In the genomic region with DNA sequence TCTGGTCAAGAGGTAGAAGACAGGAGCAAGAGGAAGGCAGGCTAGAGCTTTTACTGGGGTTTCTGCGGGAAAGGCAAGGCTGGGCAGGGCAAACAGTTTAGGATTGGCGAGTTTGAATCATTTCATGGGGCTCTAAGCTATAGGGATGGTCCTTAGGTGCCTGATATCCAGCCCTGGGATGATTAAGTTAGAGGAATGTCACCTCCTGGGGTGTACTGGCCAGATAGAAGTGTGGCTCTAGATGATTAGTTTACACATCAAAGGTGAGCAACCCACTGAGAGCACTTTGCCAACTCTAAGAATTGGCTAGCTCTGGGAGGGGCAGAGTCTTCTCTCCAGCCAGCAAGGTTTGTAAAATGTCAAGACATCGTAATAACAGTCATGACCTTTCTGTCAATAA, we compare ENCODE assay signal across 24 cellular contexts. TPM values are rescaled to one million over a fixed set of nuclear protein-coding genes. Genes with fewer than 3 reads are reported as not detected.
DNase-seq lines count a peak whose midpoint lies in the region; ATAC-seq and TF ChIP-seq lines count a peak whose summit lies in the region.
"Had no signal": no experiment of that assay in that cellular context is flagged by ENCODE, and none has a peak within 500 bp of the region (broad histone marks: within the 10 kb centered on the region; RNA-seq: fewer than 3 reads in every experiment).

No MANE protein-coding gene starts in this region.

- no peaks in the 10 kb centered on the region for H3K79me2 ChIP-seq in PC-3 (ENCODE audit: low read length)

- no TSS peak for BruUV-seq in PC-3 (replicated peaks; lab: Mats Ljungman, UMichigan)

- no peak overlapping the region for H3K4me3 ChIP-seq in PC-3 (ENCODE audit: low read length)
- H3K4me3 ChIP-seq in left ventricle myocardium inferior, result no peak overlapping the region
- H3K4me3 ChIP-seq: BLaER1 treated with 17β-estradiol and CSF1 and Interleukin-3, amounts not matched to agents 10 nM and 100 nM; K562; uterus had no signal

- peak overlapping the region; percentile 75 to 76 for H3K27ac Mint-ChIP-seq in activated naive CD4-positive, alpha-beta T cell treated with anti-CD3 and anti-CD28 coated beads, Interleukin-2, amount 50 U/mL, for 72 hours
- H3K27ac Mint-ChIP-seq: naive thymus-derived CD8-positive, alpha-beta T cell had no signal

- DNase-seq in activated naive CD4-positive, alpha-beta T cell treated with anti-CD3 and anti-CD28 coated beads, Interleukin-2, amount 50 U/mL, for 72 hours (ENCODE audit: low spot score in 2 of 2), result no peak
- DNase-seq in activated naive CD4-positive, alpha-beta T cell treated with anti-CD3 and anti-CD28 coated beads, Interleukin-2, amount 50 U/mL, for 16 hours, result no peak
- DNase-seq in PC-3, result no peak
- DNase-seq in glomerular visceral epithelial cell (ENCODE audit: extremely low spot score), result peak; percentile 43
- DNase-seq in OCI-M1 (lab: John Stamatoyannopoulos, UW), result no peak
- DNase-seq in stimulated activated CD4-positive, alpha-beta T cell treated with anti-CD3 and anti-CD28 coated beads, Interleukin-4, amount 100 ng/mL, for 24 hours, result no peak
- no peak for DNase-seq in left ventricle myocardium inferior
- DNase-seq: activated CD4-positive, alpha-beta T cell treated with anti-CD3 and anti-CD28 coated beads, Interleukin-2, amount 50 U/mL, for 4 hours; activated gamma-delta T cell treated with Interleukin-2 at 50 U/mL for 16 hours; aorta; DND-41; glutamatergic neuron; naive thymus-derived CD8-positive, alpha-beta T cell; NCI-H1436; NCI-H774; Right ventricle myocardium superior; small intestine; stimulated activated naive B cell treated with anti-CD40 and anti-IgM and Interleukin-4, amounts not matched to agents 10 μg/mL and 1 μg/mL and 100 μg/mL, for 72 hours; uterus had no signal

- no peaks in the 10 kb centered on the region for H4K20me1 ChIP-seq in PC-3 (ENCODE audit: low read length)
- H4K20me1 ChIP-seq: BLaER1 treated with 17β-estradiol and CSF1 and Interleukin-3, amounts not matched to agents 10 nM and 100 nM had no signal

- H3K36me3 ChIP-seq in PC-3 (ENCODE audit: low read depth, low read length) (no peaks in the 10 kb centered on the region), left ventricle myocardium inferior (no peaks in the 10 kb centered on the region)
- H3K36me3 ChIP-seq: BLaER1 treated with 17β-estradiol and CSF1 and Interleukin-3, amounts not matched to agents 10 nM and 100 nM; uterus had no signal

- H3F3A ChIP-seq in PC-3 (ENCODE audit: low read length, unreplicated experiment), result no peaks in the 10 kb centered on the region

- peaks cover 6 to 18% of the 10 kb centered on the region in 2 donors for H3K36me3 Mint-ChIP-seq in activated naive CD4-positive, alpha-beta T cell treated with anti-CD3 and anti-CD28 coated beads, Interleukin-2, amount 50 U/mL, for 72 hours

- CTCF ChIA-PET in PC-3 (lab: Charles Lee), result interaction anchor here (0.5 kb wide), 1 partner anchor 135 kb away, joined by 4 read pairs; no protein-coding TSS in a partner anchor

- no peak for TF ChIP-seq CTCF in PC-3 (conservative IDR thresholded peaks at IDR 0.05; ENCODE audit: low read depth, low read length)
- TF ChIP-seq CTCF in left ventricle myocardium inferior (IDR thresholded peaks at IDR 0.05; ENCODE audit: borderline replicate concordance), result no peak

- peak; percentile 2 to 9 for ATAC-seq in activated naive CD4-positive, alpha-beta T cell treated with anti-CD3 and anti-CD28 coated beads, Interleukin-2, amount 50 U/mL, for 72 hours
- ATAC-seq in PC-3, result no peak
- no peak for ATAC-seq in GM21390 (IDR thresholded peaks at IDR 0.05; ENCODE audit: unreplicated experiment)
- ATAC-seq: K562; naive thymus-derived CD8-positive, alpha-beta T cell had no signal

- peak overlapping the region; percentile 1; the same call in 1 of the 2 replicates for H3K4me2 ChIP-seq in PC-3 (ENCODE audit: low read length)
- H3K4me2 ChIP-seq: BLaER1 treated with 17β-estradiol and CSF1 and Interleukin-3, amounts not matched to agents 10 nM and 100 nM had no signal

- H3K27ac ChIP-seq in PC-3 (ENCODE audit: low read length) (peak overlapping the region; percentile 39), left ventricle myocardium inferior (replicated peaks) (no peak overlapping the region)
- H3K27ac ChIP-seq: BLaER1 treated with 17β-estradiol and CSF1 and Interleukin-3, amounts not matched to agents 10 nM and 100 nM; uterus; VCaP had no signal

- H3K9me3 Mint-ChIP-seq in activated naive CD4-positive, alpha-beta T cell treated with anti-CD3 and anti-CD28 coated beads, Interleukin-2, amount 50 U/mL, for 72 hours, result peaks cover 4 to 17% of the 10 kb centered on the region in 2 donors

- H3K27me3 ChIP-seq in PC-3 (ENCODE audit: low read length) (no peaks in the 10 kb centered on the region), left ventricle myocardium inferior (ENCODE audit: low read depth) (peaks cover 13% of the 10 kb centered on the region)
- H3K27me3 ChIP-seq: BLaER1 treated with 17β-estradiol and CSF1 and Interleukin-3, amounts not matched to agents 10 nM and 100 nM; uterus had no signal

- intact Hi-C loops in PC-3 (cut with micrococcal nuclease) (no loop called here), left ventricle myocardium inferior (cut with micrococcal nuclease) (no loop called here)

- no peaks in the 10 kb centered on the region for H3K9me3 ChIP-seq in PC-3 (ENCODE audit: low read length)
- H3K9me3 ChIP-seq in left ventricle myocardium inferior (replicated peaks), result no peaks in the 10 kb centered on the region
- H3K9me3 ChIP-seq: uterus had no signal

- H3K9ac ChIP-seq in PC-3 (ENCODE audit: low read length), result no peak overlapping the region
- H3K9ac ChIP-seq: BLaER1 treated with 17β-estradiol and CSF1 and Interleukin-3, amounts not matched to agents 10 nM and 100 nM had no signal

- H2AFZ ChIP-seq in PC-3 (ENCODE audit: low read length), result no peak overlapping the region

- POLR2A ChIA-PET in PC-3 (lab: Charles Lee; ENCODE audit: unreplicated experiment), result no interaction called here

- no peaks in the 10 kb centered on the region for H3K9me2 ChIP-seq in PC-3 (replicated peaks; ENCODE audit: low read length)

- H3K4me1 ChIP-seq in PC-3 (ENCODE audit: insufficient read depth, low read length) (peaks cover 25% of the 10 kb centered on the region), left ventricle myocardium inferior (no peaks in the 10 kb centered on the region)
- H3K4me1 ChIP-seq: uterus had no signal

RNA-seq across cellular contexts. Expression of a gene that starts 52.4 kb away (rescaled TPM):
- total RNA-seq in activated naive CD4-positive, alpha-beta T cell treated with anti-CD3 and anti-CD28 coated beads, Interleukin-2, amount 50 U/mL, for 72 hours, result not detected
- 19.0 and 20.2 TPM in 2 replicates for total RNA-seq in PC-3 (2014; rRNA removed)
- total RNA-seq in left ventricle myocardium inferior, result 0.60 TPM
- total RNA-seq: dermis microvascular lymphatic vessel endothelial cell; naive thymus-derived CD8-positive, alpha-beta T cell; Right ventricle myocardium superior had no signal

Comparison
In these comparisons a context has a peak if more than half of its experiments do, and no peak if none do; other contexts are left out.
1. ATAC-seq: peak in activated naive CD4-positive, alpha-beta T cell treated with anti-CD3 and anti-CD28 coated beads, Interleukin-2, amount 50 U/mL, for 72 hours (2 of 2); none in PC-3 (single experiment) and GM21390 (single experiment).
2. RNA of a gene that starts 52.4 kb away (total RNA-seq): 19.0 to 20.2 TPM in PC-3; 0.60 TPM in left ventricle myocardium inferior (single experiment) and not detected in activated naive CD4-positive, alpha-beta T cell treated with anti-CD3 and anti-CD28 coated beads, Interleukin-2, amount 50 U/mL, for 72 hours; every median in the first group is over 10 times any median in the second.